Comparison of ENCODE assay signal across 11 cellular contexts in the genomic region with DNA sequence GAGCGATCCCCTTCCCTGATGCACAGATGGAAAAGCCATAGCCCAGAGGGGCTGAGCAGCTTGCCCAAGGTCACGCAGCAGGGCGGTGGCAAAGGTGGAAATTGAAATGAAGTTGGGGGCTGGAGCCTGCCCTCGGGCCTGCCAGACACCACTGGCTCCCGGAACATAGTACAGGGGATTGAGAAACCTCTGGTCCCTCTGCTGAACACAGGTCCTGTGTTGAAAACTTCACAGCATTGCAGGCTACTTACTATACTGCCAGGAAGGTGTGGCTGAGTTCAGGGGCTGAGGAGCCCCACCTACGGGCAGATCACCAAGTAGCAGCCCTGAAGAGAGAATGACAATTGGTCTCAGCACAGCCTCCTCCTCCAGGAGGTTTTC.
DNase-seq lines count a peak whose midpoint lies in the region; ATAC-seq, FAIRE-seq and TF ChIP-seq lines count a peak whose summit lies in the region.
"Had no signal": no experiment of that assay in that cellular context is flagged by ENCODE, and none has a peak within 500 bp of the region (broad histone marks: within the 10 kb centered on the region; RNA-seq: fewer than 3 reads in every experiment).

No MANE protein-coding gene starts in this region.

- peak overlapping the region in 2 of 3 donors; percentile 7 to 31 for H3K4me3 ChIP-seq in breast epithelium

- H3K9me3 ChIP-seq in breast epithelium: no peaks in the 10 kb centered on the region

- DNase-seq in D721Med (ENCODE audit: insufficient read length, low spot score) (no peak), breast epithelium (ENCODE audit: low spot score in 2 of 2) (peak; percentile 57 to 61), mesenteric fat pad (ENCODE audit: low spot score) (peak; percentile 74), GM12892 (ENCODE audit: insufficient read length) (no peak), GM19239 (ENCODE audit: insufficient read length, low spot score) (no peak), T-helper 2 cell (no peak)
- DNase-seq: activated CD4-positive, alpha-beta T cell treated with anti-CD3 and anti-CD28 coated beads for 48 hours; naive thymus-derived CD4-positive, alpha-beta T cell; NCI-H2081 had no signal

- no peaks in the 10 kb centered on the region for H3K36me3 ChIP-seq in breast epithelium

- FAIRE-seq in D721Med (lab: Jason Lieb, UNC) (no peak), GM12892 (lab: Jason Lieb, UNC) (no peak), GM19239 (lab: Jason Lieb, UNC) (no peak)

- no peaks in the 10 kb centered on the region for H3K27me3 ChIP-seq in breast epithelium

- intact Hi-C loops in breast epithelium (cut with DNase I; ENCODE audit: low total_unique reads): loop anchor here (1.0 kb wide), 1 partner anchor 21 kb away; no protein-coding TSS in a partner anchor

- ATAC-seq in HG02588 (IDR thresholded peaks at IDR 0.05; ENCODE audit: unreplicated experiment): no peak
- ATAC-seq: naive thymus-derived CD4-positive, alpha-beta T cell had no signal

- TF ChIP-seq POLR2A in breast epithelium (IDR thresholded peaks at IDR 0.05) (no peak), GM12892 (IDR thresholded peaks at IDR 0.05; ENCODE audit: low read depth, low read length) (no peak)

- peak; percentile 39 for TF ChIP-seq CTCF in D721Med (IDR thresholded peaks at IDR 0.05; ENCODE audit: insufficient read depth, missing control alignments)
- TF ChIP-seq CTCF in LNCAP (IDR thresholded peaks at IDR 0.05): peak; percentile 48
- peak in 2 of 3 donors; percentile 28 to 31 for TF ChIP-seq CTCF in breast epithelium (IDR thresholded peaks at IDR 0.05)

- H3K4me1 ChIP-seq in breast epithelium: peaks cover 0 to 10% of the 10 kb centered on the region in 2 donors

- H3K27ac ChIP-seq in breast epithelium: peak overlapping the region; percentile 86 to 90

Comparison
In these comparisons a context has a peak if more than half of its experiments do, and no peak if none do; other contexts are left out.
1. DNase-seq: peak in breast epithelium (2 of 2) and mesenteric fat pad (single experiment); none in D721Med (single experiment), GM12892 (single experiment), GM19239 (single experiment) and T-helper 2 cell (0 of 5).
2. Peak in every context shown above with its lines, with median percentiles within 50 percentile points of each other: CTCF ChIP-seq.